Comparison of ENCODE assay signal across 22 cellular contexts in the genomic region with DNA sequence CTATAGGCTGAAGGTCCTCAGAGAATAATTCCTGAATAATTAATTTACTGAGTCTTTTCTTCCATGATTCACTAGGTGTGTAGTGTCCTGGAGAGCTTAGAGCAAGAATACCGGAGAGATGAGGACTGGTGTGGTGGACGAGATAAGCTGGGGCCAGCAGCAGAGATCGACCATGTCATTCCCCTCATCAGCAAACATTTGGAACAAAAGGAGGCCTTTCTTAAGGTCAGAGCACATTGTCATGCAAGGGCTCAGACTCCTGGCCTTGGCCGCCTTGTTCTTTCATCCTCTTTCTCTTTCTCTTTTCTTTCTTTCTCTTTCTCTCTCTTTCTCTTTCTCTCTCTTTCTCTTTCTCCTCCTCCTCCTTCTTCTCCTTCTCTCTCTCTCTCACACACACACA.
DNase-seq lines count a peak whose midpoint lies in the region; ATAC-seq and TF ChIP-seq lines count a peak whose summit lies in the region.
"Had no signal": no experiment of that assay in that cellular context is flagged by ENCODE, and none has a peak within 500 bp of the region (broad histone marks: within the 10 kb centered on the region; RNA-seq: fewer than 3 reads in every experiment).

No MANE protein-coding gene starts in this region.

- TF ChIP-seq CTCF in endodermal cell (conservative IDR thresholded peaks at IDR 0.05) = no peak

- H3K27ac Mint-ChIP-seq in endodermal cell = peak overlapping the region; percentile 64
- H3K27ac Mint-ChIP-seq in activated CD8-positive, alpha-beta memory T cell treated with anti-CD3 and anti-CD28 coated beads, Interleukin-2, amount 10 ng/mL, durations not matched to agents 7 days and 5 days = no peak overlapping the region
- no peak overlapping the region for H3K27ac Mint-ChIP-seq in naive thymus-derived CD4-positive, alpha-beta T cell
- H3K27ac Mint-ChIP-seq: CD8-positive, alpha-beta T cell had no signal

- peak overlapping the region in 6 of 11 experiments; percentile 29 to 48 (median 34); a peak in 8 of 22 replicates for H3K27ac ChIP-seq in BLaER1 treated with 17β-estradiol and CSF1 and Interleukin-3, amounts not matched to agents 10 nM and 100 nM
- H3K27ac ChIP-seq in HUES48 (ENCODE audit: low read depth, low read length) (peak overlapping the region; percentile 41), endodermal cell (ENCODE audit: low read depth, low read length) (peak overlapping the region; percentile 25)
- H3K27ac ChIP-seq in naive thymus-derived CD4-positive, alpha-beta T cell (ENCODE audit: low read depth, low read length) = no peak overlapping the region
- H3K27ac ChIP-seq: KMS-11 had no signal

- POLR2A ChIA-PET in naive thymus-derived CD4-positive, alpha-beta T cell (lab: Charles Lee) = no interaction called here

- H3K9ac ChIP-seq in BLaER1 treated with 17β-estradiol and CSF1 and Interleukin-3, amounts not matched to agents 10 nM and 100 nM = no peak overlapping the region
- H3K9ac ChIP-seq in HUES48 (ENCODE audit: low read depth, low read length) = no peak overlapping the region
- no peak overlapping the region for H3K9ac ChIP-seq in endodermal cell (ENCODE audit: extremely low read depth, low read length, poor library complexity, severe bottlenecking)
- H3K9ac ChIP-seq: KMS-11 had no signal

- no peaks in the 10 kb centered on the region for H3K9me3 Mint-ChIP-seq in endodermal cell
- H3K9me3 Mint-ChIP-seq in activated CD8-positive, alpha-beta memory T cell treated with anti-CD3 and anti-CD28 coated beads, Interleukin-2, amount 10 ng/mL, durations not matched to agents 7 days and 5 days (ENCODE audit: low read depth) = no peaks in the 10 kb centered on the region
- H3K9me3 Mint-ChIP-seq in naive thymus-derived CD4-positive, alpha-beta T cell = peaks cover 0 to 2% (median 0%) of the 10 kb centered on the region in 11 donors
- H3K9me3 Mint-ChIP-seq: CD8-positive, alpha-beta T cell had no signal

- peaks cover 0 to 12% (median 5%) of the 10 kb centered on the region in 11 experiments; a peak in 9 of 22 replicates for H3K9me3 ChIP-seq in BLaER1 treated with 17β-estradiol and CSF1 and Interleukin-3, amounts not matched to agents 10 nM and 100 nM (replicated peaks in 1 of 11)
- H3K9me3 ChIP-seq in HUES48 (ENCODE audit: control insufficient read depth, insufficient read depth, low read length) (no peaks in the 10 kb centered on the region), endodermal cell (ENCODE audit: control insufficient read depth, low read length) (peaks cover 6% of the 10 kb centered on the region)
- no peaks in the 10 kb centered on the region for H3K9me3 ChIP-seq in naive thymus-derived CD4-positive, alpha-beta T cell (ENCODE audit: control insufficient read depth in 2 of 3, low read length in 3 of 3)
- H3K9me3 ChIP-seq: HAP-1 had no signal

- H4K20me1 ChIP-seq in BLaER1 treated with 17β-estradiol and CSF1 and Interleukin-3, amounts not matched to agents 10 nM and 100 nM = no peaks in the 10 kb centered on the region

- CTCF ChIA-PET in activated CD8-positive, alpha-beta memory T cell treated with anti-CD3 and anti-CD28 coated beads, Interleukin-2, amount 10 ng/mL, durations not matched to agents 7 days and 5 days (lab: Charles Lee) = no interaction called here
- CTCF ChIA-PET in naive thymus-derived CD4-positive, alpha-beta T cell (lab: Charles Lee) = no interaction called here

- no peaks in the 10 kb centered on the region for H3K27me3 Mint-ChIP-seq in endodermal cell (ENCODE audit: insufficient read depth)
- H3K27me3 Mint-ChIP-seq in activated CD8-positive, alpha-beta memory T cell treated with anti-CD3 and anti-CD28 coated beads, Interleukin-2, amount 10 ng/mL, durations not matched to agents 7 days and 5 days = peaks cover 10% of the 10 kb centered on the region
- H3K27me3 Mint-ChIP-seq in naive thymus-derived CD4-positive, alpha-beta T cell = peaks cover 5 to 15% (median 7%) of the 10 kb centered on the region in 5 donors

- H3K4me3 Mint-ChIP-seq in endodermal cell = peak overlapping the region; percentile 22
- no peak overlapping the region for H3K4me3 Mint-ChIP-seq in activated CD8-positive, alpha-beta memory T cell treated with anti-CD3 and anti-CD28 coated beads, Interleukin-2, amount 10 ng/mL, durations not matched to agents 7 days and 5 days
- H3K4me3 Mint-ChIP-seq in naive thymus-derived CD4-positive, alpha-beta T cell = no peak overlapping the region
- H3K4me3 Mint-ChIP-seq: CD8-positive, alpha-beta T cell had no signal

- H3K4me3 ChIP-seq in BLaER1 treated with 17β-estradiol and CSF1 and Interleukin-3, amounts not matched to agents 10 nM and 100 nM = no peak overlapping the region
- H3K4me3 ChIP-seq in HUES48 (ENCODE audit: low read depth, low read length) (no peak overlapping the region), endodermal cell (ENCODE audit: low read length) (no peak overlapping the region)
- H3K4me3 ChIP-seq in naive thymus-derived CD4-positive, alpha-beta T cell (ENCODE audit: low read length) = no peak overlapping the region
- H3K4me3 ChIP-seq: HAP-1 had no signal

- intact Hi-C loops in naive thymus-derived CD4-positive, alpha-beta T cell (cut with micrococcal nuclease) = no loop called here

- DNase-seq in endodermal cell (peak; percentile 54), iPS-NIHi7 (ENCODE audit: extremely low spot score) (peak; percentile 58)
- DNase-seq in activated CD8-positive, alpha-beta memory T cell treated with anti-CD3 and anti-CD28 coated beads, Interleukin-2, amount 10 ng/mL, durations not matched to agents 7 days and 5 days = no peak
- DNase-seq in naive thymus-derived CD4-positive, alpha-beta T cell = no peak
- DNase-seq: 8988T; C1 segment of cervical spinal cord; CD8-positive, alpha-beta T cell; DMS153; NCI-H1092 treated with DMSO at 0.1 percent for 48 hours; NCI-H1436 treated with DMSO at 0.1 percent for 48 hours; NCI-H2029 treated with DMSO at 0.1 percent for 48 hours; NCI-H2171; NCI-H345; PC-3; RPMI8226; SHP77 had no signal

- ATAC-seq in GM19035 (IDR thresholded peaks at IDR 0.05; ENCODE audit: unreplicated experiment) = no peak
- ATAC-seq in HG03460 (IDR thresholded peaks at IDR 0.05; ENCODE audit: unreplicated experiment) = no peak
- ATAC-seq in activated CD8-positive, alpha-beta memory T cell treated with anti-CD3 and anti-CD28 coated beads, Interleukin-2, amount 10 ng/mL, durations not matched to agents 7 days and 5 days = no peak
- ATAC-seq in naive thymus-derived CD4-positive, alpha-beta T cell = no peak
- ATAC-seq: CD8-positive, alpha-beta T cell; PC-3 had no signal

- no peaks in the 10 kb centered on the region for H3K27me3 ChIP-seq in BLaER1 treated with 17β-estradiol and CSF1 and Interleukin-3, amounts not matched to agents 10 nM and 100 nM
- H3K27me3 ChIP-seq in HUES48 (ENCODE audit: control insufficient read depth, insufficient read depth, low read length) (no peaks in the 10 kb centered on the region), endodermal cell (ENCODE audit: control insufficient read depth, insufficient read depth, low read length, poor library complexity, severe bottlenecking) (no peaks in the 10 kb centered on the region)
- no peaks in the 10 kb centered on the region for H3K27me3 ChIP-seq in naive thymus-derived CD4-positive, alpha-beta T cell (ENCODE audit: control insufficient read depth in 2 of 2, insufficient read depth in 2 of 2, low read length in 2 of 2)

- peaks cover 14% of the 10 kb centered on the region for H3K4me1 Mint-ChIP-seq in endodermal cell
- no peaks in the 10 kb centered on the region for H3K4me1 Mint-ChIP-seq in activated CD8-positive, alpha-beta memory T cell treated with anti-CD3 and anti-CD28 coated beads, Interleukin-2, amount 10 ng/mL, durations not matched to agents 7 days and 5 days
- no peaks in the 10 kb centered on the region for H3K4me1 Mint-ChIP-seq in naive thymus-derived CD4-positive, alpha-beta T cell

- H3K36me3 ChIP-seq in BLaER1 treated with 17β-estradiol and CSF1 and Interleukin-3, amounts not matched to agents 10 nM and 100 nM = peaks cover 0 to 29% (median 17%) of the 10 kb centered on the region in 11 experiments; a peak in 14 of 22 replicates
- H3K36me3 ChIP-seq in HUES48 (ENCODE audit: control insufficient read depth, insufficient read depth, low read length) (no peaks in the 10 kb centered on the region), endodermal cell (ENCODE audit: control insufficient read depth, insufficient read depth, low read length) (peaks cover 5% of the 10 kb centered on the region)
- H3K36me3 ChIP-seq in naive thymus-derived CD4-positive, alpha-beta T cell (ENCODE audit: control insufficient read depth in 2 of 3, insufficient read depth in 3 of 3, low read length in 3 of 3) = no peaks in the 10 kb centered on the region
- H3K36me3 ChIP-seq: HAP-1 had no signal

- H3K36me3 Mint-ChIP-seq in endodermal cell (ENCODE audit: low read depth) = peaks cover 6% of the 10 kb centered on the region
- H3K36me3 Mint-ChIP-seq in activated CD8-positive, alpha-beta memory T cell treated with anti-CD3 and anti-CD28 coated beads, Interleukin-2, amount 10 ng/mL, durations not matched to agents 7 days and 5 days = no peaks in the 10 kb centered on the region
- no peaks in the 10 kb centered on the region for H3K36me3 Mint-ChIP-seq in naive thymus-derived CD4-positive, alpha-beta T cell
- H3K36me3 Mint-ChIP-seq: CD8-positive, alpha-beta T cell had no signal

- peak overlapping the region in 7 of 11 experiments; percentile 30 to 77 (median 58); a peak in 11 of 22 replicates for H3K4me2 ChIP-seq in BLaER1 treated with 17β-estradiol and CSF1 and Interleukin-3, amounts not matched to agents 10 nM and 100 nM
- H3K4me2 ChIP-seq: KMS-11 had no signal

- 42 to 57% methylated on average over 2 to 4 of the region's 4 CpGs for WGBS in endodermal cell (ENCODE audit: insufficient coverage in 1 of 2, insufficient read length in 1 of 2), 2 experiments

- peaks cover 0 to 25% (median 16%) of the 10 kb centered on the region in 10 experiments; a peak in 15 of 20 replicates for H3K4me1 ChIP-seq in BLaER1 treated with 17β-estradiol and CSF1 and Interleukin-3, amounts not matched to agents 10 nM and 100 nM
- H3K4me1 ChIP-seq in HUES48 (ENCODE audit: control insufficient read depth, insufficient read depth, low read length) = peaks cover 20% of the 10 kb centered on the region; the same call in 1 of the 2 replicates
- no peaks in the 10 kb centered on the region for H3K4me1 ChIP-seq in endodermal cell (ENCODE audit: control insufficient read depth, insufficient read depth, low read length)
- H3K4me1 ChIP-seq in naive thymus-derived CD4-positive, alpha-beta T cell (ENCODE audit: control insufficient read depth in 2 of 2, insufficient read depth in 2 of 2, low read length in 2 of 2) = no peaks in the 10 kb centered on the region
- H3K4me1 ChIP-seq: HAP-1 had no signal

Comparison
In these comparisons a context has a peak if more than half of its experiments do, and no peak if none do; other contexts are left out.
1. DNase-seq: peak in endodermal cell (single experiment) and iPS-NIHi7 (single experiment); none in activated CD8-positive, alpha-beta memory T cell treated with anti-CD3 and anti-CD28 coated beads, Interleukin-2, amount 10 ng/mL, durations not matched to agents 7 days and 5 days (single experiment) and naive thymus-derived CD4-positive, alpha-beta T cell (0 of 9).